Comparison of ENCODE assay signal across 1 cellular context in the genomic region with DNA sequence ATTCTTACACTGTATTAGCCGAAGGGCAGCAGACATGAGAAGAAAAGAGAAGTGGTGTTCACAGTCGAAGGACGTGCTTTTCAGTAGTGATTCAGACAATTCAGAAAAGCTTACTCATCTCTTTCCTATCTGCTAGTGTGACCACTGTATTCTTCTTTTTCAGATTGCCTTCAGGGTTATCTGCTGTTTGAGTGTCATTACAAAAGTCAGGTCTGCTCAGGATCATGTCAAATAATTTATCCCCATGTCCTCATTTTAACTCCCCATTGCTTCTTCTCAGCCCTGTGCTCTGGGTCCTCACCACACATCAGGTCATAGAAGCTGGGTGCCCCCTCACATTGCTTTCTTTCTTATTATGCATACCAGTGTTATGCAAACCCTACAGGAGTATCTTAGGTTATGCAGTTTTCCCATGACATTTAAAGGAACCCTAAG.
TF ChIP-seq lines count a peak whose summit lies in the region.

No MANE protein-coding gene starts in this region.

TF ChIP-seq in GM23338, 12 proteins besides CTCF, POLR2A, EP300 and RAD21 (continued from another document):
- TF ChIP-seq, protein P1, sequence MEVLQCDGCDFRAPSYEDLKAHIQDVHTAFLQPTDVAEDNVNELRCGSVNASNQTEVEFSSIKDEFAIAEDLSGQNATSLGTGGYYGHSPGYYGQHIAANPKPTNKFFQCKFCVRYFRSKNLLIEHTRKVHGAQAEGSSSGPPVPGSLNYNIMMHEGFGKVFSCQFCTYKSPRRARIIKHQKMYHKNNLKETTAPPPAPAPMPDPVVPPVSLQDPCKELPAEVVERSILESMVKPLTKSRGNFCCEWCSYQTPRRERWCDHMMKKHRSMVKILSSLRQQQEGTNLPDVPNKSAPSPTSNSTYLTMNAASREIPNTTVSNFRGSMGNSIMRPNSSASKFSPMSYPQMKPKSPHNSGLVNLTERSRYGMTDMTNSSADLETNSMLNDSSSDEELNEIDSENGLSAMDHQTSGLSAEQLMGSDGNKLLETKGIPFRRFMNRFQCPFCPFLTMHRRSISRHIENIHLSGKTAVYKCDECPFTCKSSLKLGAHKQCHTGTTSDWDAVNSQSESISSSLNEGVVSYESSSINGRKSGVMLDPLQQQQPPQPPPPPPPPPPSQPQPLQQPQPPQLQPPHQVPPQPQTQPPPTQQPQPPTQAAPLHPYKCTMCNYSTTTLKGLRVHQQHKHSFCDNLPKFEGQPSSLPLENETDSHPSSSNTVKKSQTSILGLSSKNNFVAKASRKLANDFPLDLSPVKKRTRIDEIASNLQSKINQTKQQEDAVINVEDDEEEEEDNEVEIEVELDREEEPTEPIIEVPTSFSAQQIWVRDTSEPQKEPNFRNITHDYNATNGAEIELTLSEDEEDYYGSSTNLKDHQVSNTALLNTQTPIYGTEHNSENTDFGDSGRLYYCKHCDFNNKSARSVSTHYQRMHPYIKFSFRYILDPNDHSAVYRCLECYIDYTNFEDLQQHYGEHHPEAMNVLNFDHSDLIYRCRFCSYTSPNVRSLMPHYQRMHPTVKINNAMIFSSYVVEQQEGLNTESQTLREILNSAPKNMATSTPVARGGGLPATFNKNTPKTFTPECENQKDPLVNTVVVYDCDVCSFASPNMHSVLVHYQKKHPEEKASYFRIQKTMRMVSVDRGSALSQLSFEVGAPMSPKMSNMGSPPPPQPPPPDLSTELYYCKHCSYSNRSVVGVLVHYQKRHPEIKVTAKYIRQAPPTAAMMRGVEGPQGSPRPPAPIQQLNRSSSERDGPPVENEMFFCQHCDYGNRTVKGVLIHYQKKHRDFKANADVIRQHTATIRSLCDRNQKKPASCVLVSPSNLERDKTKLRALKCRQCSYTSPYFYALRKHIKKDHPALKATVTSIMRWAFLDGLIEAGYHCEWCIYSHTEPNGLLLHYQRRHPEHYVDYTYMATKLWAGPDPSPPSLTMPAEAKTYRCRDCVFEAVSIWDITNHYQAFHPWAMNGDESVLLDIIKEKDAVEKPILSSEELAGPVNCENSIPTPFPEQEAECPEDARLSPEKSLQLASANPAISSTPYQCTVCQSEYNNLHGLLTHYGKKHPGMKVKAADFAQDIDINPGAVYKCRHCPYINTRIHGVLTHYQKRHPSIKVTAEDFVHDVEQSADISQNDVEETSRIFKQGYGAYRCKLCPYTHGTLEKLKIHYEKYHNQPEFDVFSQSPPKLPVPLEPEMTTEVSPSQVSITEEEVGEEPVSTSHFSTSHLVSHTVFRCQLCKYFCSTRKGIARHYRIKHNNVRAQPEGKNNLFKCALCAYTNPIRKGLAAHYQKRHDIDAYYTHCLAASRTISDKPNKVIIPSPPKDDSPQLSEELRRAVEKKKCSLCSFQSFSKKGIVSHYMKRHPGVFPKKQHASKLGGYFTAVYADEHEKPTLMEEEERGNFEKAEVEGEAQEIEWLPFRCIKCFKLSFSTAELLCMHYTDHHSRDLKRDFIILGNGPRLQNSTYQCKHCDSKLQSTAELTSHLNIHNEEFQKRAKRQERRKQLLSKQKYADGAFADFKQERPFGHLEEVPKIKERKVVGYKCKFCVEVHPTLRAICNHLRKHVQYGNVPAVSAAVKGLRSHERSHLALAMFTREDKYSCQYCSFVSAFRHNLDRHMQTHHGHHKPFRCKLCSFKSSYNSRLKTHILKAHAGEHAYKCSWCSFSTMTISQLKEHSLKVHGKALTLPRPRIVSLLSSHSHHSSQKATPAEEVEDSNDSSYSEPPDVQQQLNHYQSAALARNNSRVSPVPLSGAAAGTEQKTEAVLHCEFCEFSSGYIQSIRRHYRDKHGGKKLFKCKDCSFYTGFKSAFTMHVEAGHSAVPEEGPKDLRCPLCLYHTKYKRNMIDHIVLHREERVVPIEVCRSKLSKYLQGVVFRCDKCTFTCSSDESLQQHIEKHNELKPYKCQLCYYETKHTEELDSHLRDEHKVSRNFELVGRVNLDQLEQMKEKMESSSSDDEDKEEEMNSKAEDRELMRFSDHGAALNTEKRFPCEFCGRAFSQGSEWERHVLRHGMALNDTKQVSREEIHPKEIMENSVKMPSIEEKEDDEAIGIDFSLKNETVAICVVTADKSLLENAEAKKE (CRISPR knock-in tag; IDR thresholded peaks at IDR 0.05): no peak; the same call in 1 of the 2 replicates
- TF ChIP-seq STAT1 (IDR thresholded peaks at IDR 0.05; ENCODE audit: unreplicated experiment): no peak
- TF ChIP-seq, protein P2, sequence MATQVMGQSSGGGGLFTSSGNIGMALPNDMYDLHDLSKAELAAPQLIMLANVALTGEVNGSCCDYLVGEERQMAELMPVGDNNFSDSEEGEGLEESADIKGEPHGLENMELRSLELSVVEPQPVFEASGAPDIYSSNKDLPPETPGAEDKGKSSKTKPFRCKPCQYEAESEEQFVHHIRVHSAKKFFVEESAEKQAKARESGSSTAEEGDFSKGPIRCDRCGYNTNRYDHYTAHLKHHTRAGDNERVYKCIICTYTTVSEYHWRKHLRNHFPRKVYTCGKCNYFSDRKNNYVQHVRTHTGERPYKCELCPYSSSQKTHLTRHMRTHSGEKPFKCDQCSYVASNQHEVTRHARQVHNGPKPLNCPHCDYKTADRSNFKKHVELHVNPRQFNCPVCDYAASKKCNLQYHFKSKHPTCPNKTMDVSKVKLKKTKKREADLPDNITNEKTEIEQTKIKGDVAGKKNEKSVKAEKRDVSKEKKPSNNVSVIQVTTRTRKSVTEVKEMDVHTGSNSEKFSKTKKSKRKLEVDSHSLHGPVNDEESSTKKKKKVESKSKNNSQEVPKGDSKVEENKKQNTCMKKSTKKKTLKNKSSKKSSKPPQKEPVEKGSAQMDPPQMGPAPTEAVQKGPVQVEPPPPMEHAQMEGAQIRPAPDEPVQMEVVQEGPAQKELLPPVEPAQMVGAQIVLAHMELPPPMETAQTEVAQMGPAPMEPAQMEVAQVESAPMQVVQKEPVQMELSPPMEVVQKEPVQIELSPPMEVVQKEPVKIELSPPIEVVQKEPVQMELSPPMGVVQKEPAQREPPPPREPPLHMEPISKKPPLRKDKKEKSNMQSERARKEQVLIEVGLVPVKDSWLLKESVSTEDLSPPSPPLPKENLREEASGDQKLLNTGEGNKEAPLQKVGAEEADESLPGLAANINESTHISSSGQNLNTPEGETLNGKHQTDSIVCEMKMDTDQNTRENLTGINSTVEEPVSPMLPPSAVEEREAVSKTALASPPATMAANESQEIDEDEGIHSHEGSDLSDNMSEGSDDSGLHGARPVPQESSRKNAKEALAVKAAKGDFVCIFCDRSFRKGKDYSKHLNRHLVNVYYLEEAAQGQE (IDR thresholded peaks at IDR 0.05; ENCODE audit: unreplicated experiment): no peak
- no peak for TF ChIP-seq ZNF331 (CRISPR knock-in tag; IDR thresholded peaks at IDR 0.05; ENCODE audit: low read depth)
- no peak for TF ChIP-seq CREB1 (CRISPR knock-in tag; IDR thresholded peaks at IDR 0.05; ENCODE audit: low read depth)
- TF ChIP-seq, protein P3, sequence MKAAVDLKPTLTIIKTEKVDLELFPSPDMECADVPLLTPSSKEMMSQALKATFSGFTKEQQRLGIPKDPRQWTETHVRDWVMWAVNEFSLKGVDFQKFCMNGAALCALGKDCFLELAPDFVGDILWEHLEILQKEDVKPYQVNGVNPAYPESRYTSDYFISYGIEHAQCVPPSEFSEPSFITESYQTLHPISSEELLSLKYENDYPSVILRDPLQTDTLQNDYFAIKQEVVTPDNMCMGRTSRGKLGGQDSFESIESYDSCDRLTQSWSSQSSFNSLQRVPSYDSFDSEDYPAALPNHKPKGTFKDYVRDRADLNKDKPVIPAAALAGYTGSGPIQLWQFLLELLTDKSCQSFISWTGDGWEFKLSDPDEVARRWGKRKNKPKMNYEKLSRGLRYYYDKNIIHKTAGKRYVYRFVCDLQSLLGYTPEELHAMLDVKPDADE (IDR thresholded peaks at IDR 0.05): no peak
- TF ChIP-seq EZH2phosphoT487 (IDR thresholded peaks at IDR 0.05; ENCODE audit: unreplicated experiment): no peak
- no peak for TF ChIP-seq POLR2AphosphoS5 (IDR thresholded peaks at IDR 0.05; ENCODE audit: low read depth)
- TF ChIP-seq NANOG (IDR thresholded peaks at IDR 0.05; ENCODE audit: borderline replicate concordance): no peak
